ENCODE assay signal across 26 cellular contexts in the genomic region with DNA sequence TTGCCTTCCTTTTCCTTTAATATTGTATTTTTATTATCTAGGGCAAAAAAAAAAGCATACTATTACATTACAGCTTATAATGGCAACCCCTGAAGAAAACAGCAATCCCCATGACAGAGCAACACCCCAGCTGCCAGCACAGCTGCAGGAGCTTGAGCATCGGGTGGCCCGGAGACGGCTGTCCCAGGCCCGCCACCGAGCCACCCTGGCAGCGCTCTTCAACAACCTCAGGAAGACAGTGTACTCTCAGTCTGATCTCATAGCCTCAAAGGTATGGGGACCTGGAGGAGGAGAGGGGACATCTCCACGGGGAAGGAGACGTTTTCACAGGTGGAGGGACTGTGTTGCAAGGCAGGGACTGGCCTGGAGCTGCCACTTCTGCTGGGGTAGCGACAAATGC. TPM values are rescaled to one million over a fixed set of nuclear protein-coding genes. Genes with fewer than 3 reads are reported as not detected.
"Had no signal": no experiment of that assay in that cellular context is flagged by ENCODE, and none has a peak within 500 bp of the region (broad histone marks: within the 10 kb centered on the region; RNA-seq: fewer than 3 reads in every experiment).

No MANE protein-coding gene starts in this region.

- H3K4me3 Mint-ChIP-seq: activated naive CD4-positive, alpha-beta T cell treated with anti-CD3 and anti-CD28 coated beads for 36 hours; activated T-cell treated with anti-CD3 and anti-CD28 coated beads, Interleukin-2, amount 50 U/mL, for 24 hours; brain; memory B cell; neural progenitor cell; stimulated activated memory B cell treated with anti-CD40 and anti-IgM and Interleukin-4, amounts not matched to agents 10 μg/mL and 1 μg/mL and 100 μg/mL, for 72 hours had no signal

- H3K9me3 Mint-ChIP-seq: activated naive CD4-positive, alpha-beta T cell treated with anti-CD3 and anti-CD28 coated beads for 36 hours; activated T-cell treated with anti-CD3 and anti-CD28 coated beads, Interleukin-2, amount 50 U/mL, for 24 hours; brain; neural progenitor cell had no signal

- ATAC-seq: heart left ventricle; left ventricle myocardium superior; mucosa of descending colon; stimulated activated memory B cell treated with anti-CD40 and anti-IgM and Interleukin-4, amounts not matched to agents 10 μg/mL and 1 μg/mL and 100 μg/mL, for 72 hours had no signal

- H3K27ac Mint-ChIP-seq: activated naive CD4-positive, alpha-beta T cell treated with anti-CD3 and anti-CD28 coated beads for 36 hours; activated T-cell treated with anti-CD3 and anti-CD28 coated beads, Interleukin-2, amount 50 U/mL, for 24 hours; activated T-helper 2 cell treated with anti-CD3 and anti-CD28 coated beads, Interferon-gamma antibody, Interleukin-2, Interleukin-4, amounts not matched to agents 10 μg/mL and 5 μg/mL and 100 μg/mL, durations not matched to agents 14 hours and 24 hours and 36 hours; brain; memory B cell; neural progenitor cell; stimulated activated memory B cell treated with anti-CD40 and anti-IgM and Interleukin-4, amounts not matched to agents 10 μg/mL and 1 μg/mL and 100 μg/mL, for 72 hours had no signal

- H3K4me3 ChIP-seq: heart left ventricle, mucosa of descending colon, neural progenitor cell, right lobe of liver, thoracic aorta, upper lobe of left lung had no signal

- H3K36me3 Mint-ChIP-seq: brain; memory B cell; naive B cell; neural progenitor cell; stimulated activated memory B cell treated with anti-CD40 and anti-IgM and Interleukin-4, amounts not matched to agents 10 μg/mL and 1 μg/mL and 100 μg/mL, for 72 hours had no signal

- H3K4me1 Mint-ChIP-seq: neural progenitor cell had no signal

- DNase-seq: activated CD4-positive, alpha-beta T cell treated with anti-CD3 and anti-CD28 coated beads for 1 hour; activated CD4-positive, alpha-beta T cell treated with anti-CD3 and anti-CD28 coated beads, Interleukin-2, amount 50 U/mL, for 48 hours; activated naive CD4-positive, alpha-beta T cell treated with anti-CD3 and anti-CD28 coated beads for 36 hours; activated T-cell treated with anti-CD3 and anti-CD28 coated beads, Interleukin-2, amount 50 U/mL, for 24 hours; central memory CD4-positive, alpha-beta T cell; foreskin melanocyte; heart left ventricle; kidney; left ventricle myocardium superior; mucosa of descending colon; naive B cell; right lobe of liver; stimulated activated CD4-positive, alpha-beta T cell treated with anti-CD3 and anti-CD28 coated beads, Interleukin-4, amount 100 ng/mL, for 24 hours; SW 1271; T-helper 2 cell had no signal

- H3K27ac ChIP-seq: heart left ventricle, neural progenitor cell, right lobe of liver, thoracic aorta, upper lobe of left lung, VCaP had no signal

RNA-seq across cellular contexts. Expression of gene STRA8, which starts 6.8 kb away (rescaled TPM):
- total RNA-seq: activated naive CD4-positive, alpha-beta T cell treated with anti-CD3 and anti-CD28 coated beads for 36 hours; activated T-helper 2 cell treated with anti-CD3 and anti-CD28 coated beads, Interferon-gamma antibody, Interleukin-2, Interleukin-4, amounts not matched to agents 10 μg/mL and 5 μg/mL and 100 μg/mL, durations not matched to agents 14 hours and 24 hours and 36 hours; epithelial cell of proximal tubule; fibroblast of lung; heart left ventricle; kidney; left ventricle myocardium superior; mucosa of descending colon; osteoblast; right lobe of liver; thoracic aorta; upper lobe of left lung had no signal
